ENCODE assay signal across 1 cellular context in genomic region chr5:109707531-109707930, GRCh38.
A peak's percentile ranks its signal among the peaks of the same experiment; 100 is the strongest.
TF ChIP-seq lines count a peak whose summit lies in the region.

No MANE protein-coding gene starts in this region.

TF ChIP-seq in HepG2, 621 proteins besides CTCF, POLR2A, EP300 and RAD21 (continued from another document and continues in another):
- TF ChIP-seq SNAPC4 (CRISPR knock-in tag; IDR thresholded peaks at IDR 0.05) = no peak
- 0 out of 2 replicates have a peak, but pooled peaks have one; percentile 38 for TF ChIP-seq HOMEZ (CRISPR knock-in tag; IDR thresholded peaks at IDR 0.05; ENCODE audit: low read depth)
- TF ChIP-seq GZF1 (CRISPR knock-in tag; IDR thresholded peaks at IDR 0.05) = no peak
- no peak for TF ChIP-seq SCMH1 (CRISPR knock-in tag; IDR thresholded peaks at IDR 0.05; ENCODE audit: borderline replicate concordance)
- TF ChIP-seq PATZ1 (CRISPR knock-in tag; IDR thresholded peaks at IDR 0.05) = peak; percentile 34; the same call in 1 of the 2 replicates
- TF ChIP-seq HHEX (CRISPR knock-in tag; IDR thresholded peaks at IDR 0.05) = no peak
- TF ChIP-seq PAWR (CRISPR knock-in tag; IDR thresholded peaks at IDR 0.05; ENCODE audit: borderline replicate concordance) = no peak
- TF ChIP-seq KLF12 (CRISPR knock-in tag; IDR thresholded peaks at IDR 0.05; ENCODE audit: borderline replicate concordance) = no peak
- no peak for TF ChIP-seq ZNF574 (CRISPR knock-in tag; IDR thresholded peaks at IDR 0.05)
- TF ChIP-seq ZNF343 (CRISPR knock-in tag; IDR thresholded peaks at IDR 0.05) = no peak
- TF ChIP-seq BORCS8-MEF2B (CRISPR knock-in tag; IDR thresholded peaks at IDR 0.05) = no peak
- TF ChIP-seq CEBPB (IDR thresholded peaks at IDR 0.05; ENCODE audit: borderline replicate concordance, low read depth, low read length) = no peak
- no peak for TF ChIP-seq FOXA1 (IDR thresholded peaks at IDR 0.05)
- peak; percentile 87 for TF ChIP-seq FOXA1 (CRISPR knock-in tag; IDR thresholded peaks at IDR 0.05)
- TF ChIP-seq ZKSCAN8 (CRISPR knock-in tag; IDR thresholded peaks at IDR 0.05; ENCODE audit: borderline replicate concordance) = no peak
- no peak for TF ChIP-seq REST (IDR thresholded peaks at IDR 0.05; ENCODE audit: borderline replicate concordance in 1 of 2, low read depth in 1 of 2, low read length in 2 of 2)
- TF ChIP-seq ZNF34 (CRISPR knock-in tag; IDR thresholded peaks at IDR 0.05; ENCODE audit: borderline replicate concordance) = no peak
- no peak for TF ChIP-seq THAP11 (CRISPR knock-in tag; IDR thresholded peaks at IDR 0.05)
- TF ChIP-seq PLSCR1 (CRISPR knock-in tag; IDR thresholded peaks at IDR 0.05; ENCODE audit: borderline replicate concordance) = no peak
- TF ChIP-seq PPARG (CRISPR knock-in tag; conservative IDR thresholded peaks at IDR 0.05) = peak; percentile 64
- TF ChIP-seq RERE (CRISPR knock-in tag; IDR thresholded peaks at IDR 0.05; ENCODE audit: low read depth) = no peak
- TF ChIP-seq ZNF7 (CRISPR knock-in tag; IDR thresholded peaks at IDR 0.05) = no peak
- no peak for TF ChIP-seq ARNTL (CRISPR knock-in tag; IDR thresholded peaks at IDR 0.05)
- TF ChIP-seq MED8 (CRISPR knock-in tag; IDR thresholded peaks at IDR 0.05; ENCODE audit: insufficient replicate concordance) = no peak
- no peak for TF ChIP-seq ZFY (CRISPR knock-in tag; IDR thresholded peaks at IDR 0.05)
- TF ChIP-seq DR1 (CRISPR knock-in tag; IDR thresholded peaks at IDR 0.05) = no peak
- no peak for TF ChIP-seq MTERF4 (CRISPR knock-in tag; IDR thresholded peaks at IDR 0.05)
